In genomic region chr4:169399976-169400767, GRCh38 we compare ENCODE assay signal across 18 cellular contexts.
DNase-seq lines count a peak whose midpoint lies in the region; ATAC-seq, FAIRE-seq and TF ChIP-seq lines count a peak whose summit lies in the region.
"Had no signal": no experiment of that assay in that cellular context is flagged by ENCODE, and none has a peak within 500 bp of the region (broad histone marks: within the 10 kb centered on the region; RNA-seq: fewer than 3 reads in every experiment).

No MANE protein-coding gene starts in this region.

- peak overlapping the region; percentile 38; the same call in 1 of the 2 replicates for H3K4me2 ChIP-seq in GM12878 (ENCODE audit: control insufficient read depth, insufficient read depth)

- H3K27me3 ChIP-seq in GM12878 (replicated peaks in 1 of 2; ENCODE audit: control insufficient read depth in 2 of 2, insufficient read depth in 2 of 2, low read length in 1 of 2): no peaks in the 10 kb centered on the region
- no peaks in the 10 kb centered on the region for H3K27me3 ChIP-seq in dorsolateral prefrontal cortex
- H3K27me3 ChIP-seq: SJSA1, thyroid gland had no signal

- H3K4me3 ChIP-seq in GM12878 (no peak overlapping the region), dorsolateral prefrontal cortex (no peak overlapping the region)
- H3K4me3 ChIP-seq: lower lobe of right lung, SJSA1, thyroid gland had no signal

- 57% methylated on average over 1 of the region's 1 CpG for WGBS in GM12878 (ENCODE audit: insufficient coverage, insufficient replicate concordance, low lambda C conversion rate, missing lambda C conversion rate)

- H4K20me1 ChIP-seq in GM12878 (ENCODE audit: control insufficient read depth, insufficient read depth): no peaks in the 10 kb centered on the region

- POLR2A ChIA-PET in GM12878 (lab: Charles Lee): interaction anchor here (0.8 to 1.5 kb wide), 8 partner anchors 10 to 390 kb away, joined by 3 to 8 read pairs (median 4); partner anchors contain the start of gene CBR4

- ATAC-seq in GM21390 (IDR thresholded peaks at IDR 0.05; ENCODE audit: unreplicated experiment) (peak; percentile 71), HG03108 (IDR thresholded peaks at IDR 0.05; ENCODE audit: unreplicated experiment) (peak; percentile 49), GM12878 (peak; percentile 83)
- ATAC-seq: lower lobe of right lung; natural killer cell treated with Interleukin-12 subunit alpha and Interleukin-12 subunit beta and Interleukin-15 and Interleukin-18, amount 100 ng/mL, for 72 hours had no signal

- FAIRE-seq in GM18507 (lab: Jason Lieb, UNC): peak; percentile 72
- peak; percentile 54 for FAIRE-seq in GM12878 (lab: Jason Lieb, UNC)
- FAIRE-seq: D721Med had no signal

- TF ChIP-seq RAD21 in GM12878 (IDR thresholded peaks at IDR 0.05; ENCODE audit: insufficient read depth, low read depth, low read length): no peak

- SMC1A ChIA-PET in GM12878 (lab: Charles Lee; ENCODE audit: uncharacterized antibody, unreplicated experiment): interaction anchor here (1.1 to 8.6 kb wide), 10 partner anchors 9 to 376 kb away, joined by 3 to 76 read pairs (median 4); no protein-coding TSS in a partner anchor

- H2AFZ ChIP-seq in GM12878 (ENCODE audit: control insufficient read depth, low read depth, low read length): no peak overlapping the region

- H3K9me3 Mint-ChIP-seq in chondrocyte (ENCODE audit: low read depth): no peaks in the 10 kb centered on the region
- H3K9me3 Mint-ChIP-seq: activated CD4-positive, alpha-beta memory T cell treated with anti-CD3 and anti-CD28 coated beads, Interleukin-2, amount 10 ng/mL, durations not matched to agents 7 days and 5 days; dendritic cell treated with granulocyte-macrophage colony-stimulating factor and Interleukin-4, amounts not matched to agents 40 ng/mL and 50 ng/mL, for 4 days; natural killer cell treated with Interleukin-12 subunit alpha and Interleukin-12 subunit beta and Interleukin-15 and Interleukin-18, amount 100 ng/mL, for 72 hours had no signal

- peak; percentile 1 for DNase-seq in GM18507 (ENCODE audit: extremely low spot score, insufficient read length, low read depth)
- DNase-seq in GM12878 (ENCODE audit: low read depth, low spot score): no peak
- no peak for DNase-seq in NCI-H187 treated with DMSO at 0.1 percent for 48 hours (lab: John Stamatoyannopoulos, UW)
- DNase-seq in chondrocyte (ENCODE audit: low spot score): no peak
- no peak for DNase-seq in T-helper 9 cell
- DNase-seq in dorsolateral prefrontal cortex: no peak
- DNase-seq: activated CD4-positive, alpha-beta memory T cell treated with anti-CD3 and anti-CD28 coated beads, Interleukin-2, amount 10 ng/mL, durations not matched to agents 7 days and 5 days; anterior cingulate cortex; lower lobe of right lung; MM.1S; NCI-H82; thyroid gland had no signal

- peaks cover 1% of the 10 kb centered on the region; the same call in 2 of the 3 replicates for H3K9me3 ChIP-seq in GM12878 (replicated peaks; ENCODE audit: control insufficient read depth, insufficient read depth, low read length)
- H3K9me3 ChIP-seq: lower lobe of right lung, SJSA1, thyroid gland had no signal

- intact Hi-C loops in GM12878 (cut with micrococcal nuclease; ENCODE audit: unreplicated experiment) (loop anchor here (2.0 to 5.0 kb wide), 3 partner anchors 39 to 303 kb away; no protein-coding TSS in a partner anchor), dorsolateral prefrontal cortex (cut with DNase I) (no loop called here)

- no peak for TF ChIP-seq POLR2A in GM12878 (IDR thresholded peaks at IDR 0.05; ENCODE audit: low read depth, low read length)

- H3K79me2 ChIP-seq in GM12878 (ENCODE audit: control insufficient read depth, insufficient read depth, low read length): no peaks in the 10 kb centered on the region

- no TSS peak for BruUV-seq in GM12878 (replicated peaks; lab: Mats Ljungman, UMichigan)

- RAD21 ChIA-PET in GM12878 (lab: Charles Lee; ENCODE audit: unreplicated experiment): interaction anchor here (0.9 to 3.3 kb wide), 11 partner anchors 10 to 131 kb away, joined by 3 to 23 read pairs (median 7); no protein-coding TSS in a partner anchor

- peak in 1 of 2 experiments; percentile 77; a peak in 3 of 4 replicates for TF ChIP-seq EP300 in GM12878 (IDR thresholded peaks at IDR 0.05; ENCODE audit: borderline replicate concordance in 1 of 2, control insufficient read depth in 1 of 2, low read depth in 2 of 2, low read length in 2 of 2)

- H3K27me3 Mint-ChIP-seq in chondrocyte (ENCODE audit: low read depth): no peaks in the 10 kb centered on the region
- H3K27me3 Mint-ChIP-seq: activated CD4-positive, alpha-beta memory T cell treated with anti-CD3 and anti-CD28 coated beads, Interleukin-2, amount 10 ng/mL, durations not matched to agents 7 days and 5 days; dendritic cell treated with granulocyte-macrophage colony-stimulating factor and Interleukin-4, amounts not matched to agents 40 ng/mL and 50 ng/mL, for 4 days; natural killer cell treated with Interleukin-12 subunit alpha and Interleukin-12 subunit beta and Interleukin-15 and Interleukin-18, amount 100 ng/mL, for 72 hours had no signal

- H3K36me3 Mint-ChIP-seq in chondrocyte (ENCODE audit: low read depth): peaks cover 2% of the 10 kb centered on the region
- H3K36me3 Mint-ChIP-seq: natural killer cell treated with Interleukin-12 subunit alpha and Interleukin-12 subunit beta and Interleukin-15 and Interleukin-18, amount 100 ng/mL, for 72 hours had no signal

- CTCF ChIA-PET in GM12878 (lab: Yijun Ruan, JAX): interaction anchor here (0.6 to 1.6 kb wide), 6 partner anchors 8 to 106 kb away, joined by 3 to 5 read pairs (median 4); no protein-coding TSS in a partner anchor

- peaks cover 13% of the 10 kb centered on the region for H3K4me1 ChIP-seq in GM12878 (ENCODE audit: control insufficient read depth, insufficient read depth, low read length)
- H3K4me1 ChIP-seq: lower lobe of right lung had no signal

- H3K4me1 Mint-ChIP-seq in chondrocyte (ENCODE audit: low read depth): peaks cover 15% of the 10 kb centered on the region

- no peak overlapping the region for H3K27ac Mint-ChIP-seq in chondrocyte (ENCODE audit: unreplicated experiment)
- H3K27ac Mint-ChIP-seq: activated CD4-positive, alpha-beta memory T cell treated with anti-CD3 and anti-CD28 coated beads, Interleukin-2, amount 10 ng/mL, durations not matched to agents 7 days and 5 days; dendritic cell treated with granulocyte-macrophage colony-stimulating factor and Interleukin-4, amounts not matched to agents 40 ng/mL and 50 ng/mL, for 4 days; natural killer cell treated with Interleukin-12 subunit alpha and Interleukin-12 subunit beta and Interleukin-15 and Interleukin-18, amount 100 ng/mL, for 72 hours had no signal

- TF ChIP-seq CTCF in GM12878 (IDR thresholded peaks at IDR 0.05 in 2 of 3, conservative IDR thresholded peaks at IDR 0.05 in 1 of 3; ENCODE audit: control insufficient read depth in 2 of 3, extremely low read depth in 1 of 3, insufficient read depth in 1 of 3, low read depth in 3 of 3, low read length in 3 of 3): no peak
- TF ChIP-seq CTCF in chondrocyte (IDR thresholded peaks at IDR 0.05): no peak
- TF ChIP-seq CTCF in dorsolateral prefrontal cortex (IDR thresholded peaks at IDR 0.05 in 54 of 56, conservative IDR thresholded peaks at IDR 0.05 in 2 of 56; ENCODE audit: low read depth in 1 of 56, partially characterized antibody in 56 of 56): no peak

- no peak overlapping the region for H3K9ac ChIP-seq in GM12878 (ENCODE audit: control insufficient read depth, insufficient read depth, low read length)

- H3K36me3 ChIP-seq in GM12878 (ENCODE audit: control insufficient read depth in 2 of 2, insufficient read depth in 2 of 2, low read length in 1 of 2): no peaks in the 10 kb centered on the region; a peak in 1 of 4 replicates
- H3K36me3 ChIP-seq: lower lobe of right lung, SJSA1, thyroid gland had no signal

- no peak overlapping the region for H3K4me3 Mint-ChIP-seq in chondrocyte (ENCODE audit: unreplicated experiment)
- H3K4me3 Mint-ChIP-seq: activated CD4-positive, alpha-beta memory T cell treated with anti-CD3 and anti-CD28 coated beads, Interleukin-2, amount 10 ng/mL, durations not matched to agents 7 days and 5 days; dendritic cell treated with granulocyte-macrophage colony-stimulating factor and Interleukin-4, amounts not matched to agents 40 ng/mL and 50 ng/mL, for 4 days; natural killer cell treated with Interleukin-12 subunit alpha and Interleukin-12 subunit beta and Interleukin-15 and Interleukin-18, amount 100 ng/mL, for 72 hours had no signal

- H3K27ac ChIP-seq in GM12878 (ENCODE audit: control insufficient read depth, insufficient read depth): peak overlapping the region; percentile 24; the same call in 1 of the 2 replicates
- H3K27ac ChIP-seq in dorsolateral prefrontal cortex: no peak overlapping the region
- H3K27ac ChIP-seq: lower lobe of right lung, SJSA1, thyroid gland had no signal

- in situ Hi-C loops in GM12878 (cut with MboI): no loop called here

TF ChIP-seq in GM12878, 131 proteins besides CTCF, POLR2A, EP300 and RAD21 (continues in another document):
- peak; percentile 92 for TF ChIP-seq MTA2 (IDR thresholded peaks at IDR 0.05; ENCODE audit: low read depth)
- no peak for TF ChIP-seq ZNF622 (IDR thresholded peaks at IDR 0.05)
- 0 out of 2 replicates have a peak, but pooled peaks have one; percentile 66 for TF ChIP-seq RCOR1 (conservative IDR thresholded peaks at IDR 0.05; ENCODE audit: low read depth, low read length)
- TF ChIP-seq, protein P1, sequence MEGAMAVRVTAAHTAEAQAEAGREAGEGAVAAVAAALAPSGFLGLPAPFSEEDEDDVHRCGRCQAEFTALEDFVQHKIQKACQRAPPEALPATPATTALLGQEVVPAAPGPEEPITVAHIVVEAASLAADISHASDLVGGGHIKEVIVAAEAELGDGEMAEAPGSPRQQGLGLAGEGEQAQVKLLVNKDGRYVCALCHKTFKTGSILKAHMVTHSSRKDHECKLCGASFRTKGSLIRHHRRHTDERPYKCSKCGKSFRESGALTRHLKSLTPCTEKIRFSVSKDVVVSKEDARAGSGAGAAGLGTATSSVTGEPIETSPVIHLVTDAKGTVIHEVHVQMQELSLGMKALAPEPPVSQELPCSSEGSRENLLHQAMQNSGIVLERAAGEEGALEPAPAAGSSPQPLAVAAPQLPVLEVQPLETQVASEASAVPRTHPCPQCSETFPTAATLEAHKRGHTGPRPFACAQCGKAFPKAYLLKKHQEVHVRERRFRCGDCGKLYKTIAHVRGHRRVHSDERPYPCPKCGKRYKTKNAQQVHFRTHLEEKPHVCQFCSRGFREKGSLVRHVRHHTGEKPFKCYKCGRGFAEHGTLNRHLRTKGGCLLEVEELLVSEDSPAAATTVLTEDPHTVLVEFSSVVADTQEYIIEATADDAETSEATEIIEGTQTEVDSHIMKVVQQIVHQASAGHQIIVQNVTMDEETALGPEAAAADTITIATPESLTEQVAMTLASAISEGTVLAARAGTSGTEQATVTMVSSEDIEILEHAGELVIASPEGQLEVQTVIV (IDR thresholded peaks at IDR 0.05; ENCODE audit: borderline replicate concordance, partially characterized antibody): no peak
- TF ChIP-seq CHD2 (IDR thresholded peaks at IDR 0.05; ENCODE audit: borderline replicate concordance, low read depth, low read length): 0 out of 2 replicates have a peak, but pooled peaks have one; percentile 27
- no peak for TF ChIP-seq TARDBP (IDR thresholded peaks at IDR 0.05; ENCODE audit: borderline replicate concordance)
- TF ChIP-seq BACH1 (IDR thresholded peaks at IDR 0.05; ENCODE audit: borderline replicate concordance): peak; percentile 20; the same call in 1 of the 2 replicates
